11 cellular contexts compared by ENCODE assay signal in the genomic region with DNA sequence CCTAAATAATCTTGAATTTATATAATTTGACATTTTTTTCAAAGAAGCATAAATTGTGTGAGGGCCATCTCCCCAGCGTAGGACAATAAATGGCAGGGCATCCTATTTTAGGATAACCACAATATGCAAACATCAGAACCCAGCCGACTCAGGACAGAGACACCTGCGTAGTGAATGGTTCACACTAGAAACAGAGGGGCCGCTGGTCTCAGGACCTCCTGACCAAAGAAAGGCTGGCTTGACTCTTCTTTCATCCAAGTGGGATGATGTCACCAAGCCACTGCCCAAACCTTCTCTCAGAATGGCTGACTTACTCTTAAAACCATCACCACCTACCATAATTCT.
A peak's percentile ranks its signal among the peaks of the same experiment; 100 is the strongest.
DNase-seq lines count a peak whose midpoint lies in the region; ATAC-seq and TF ChIP-seq lines count a peak whose summit lies in the region.
"Had no signal": no experiment of that assay in that cellular context is flagged by ENCODE, and none has a peak within 500 bp of the region (broad histone marks: within the 10 kb centered on the region; RNA-seq: fewer than 3 reads in every experiment).

No MANE protein-coding gene starts in this region.

- DNase-seq in immature natural killer cell (no peak), NCI-H146 (lab: John Stamatoyannopoulos, UW) (no peak), stomach (no peak), aorta (no peak)
- DNase-seq: endodermal cell, IMR-90, right lobe of liver had no signal

- peaks cover 69 to 70% of the 10 kb centered on the region in 2 donors for H3K4me1 Mint-ChIP-seq in immature natural killer cell

- no peaks in the 10 kb centered on the region for H3K36me3 ChIP-seq in stomach
- no peaks in the 10 kb centered on the region for H3K36me3 ChIP-seq in aorta (ENCODE audit: control insufficient read depth in 1 of 2, insufficient read depth in 2 of 2, low read length in 1 of 2)
- H3K36me3 ChIP-seq: right lobe of liver had no signal

- H3K27ac ChIP-seq in stomach (no peak overlapping the region), aorta (ENCODE audit: low read depth in 1 of 2, low read length in 2 of 2) (no peak overlapping the region)
- H3K27ac ChIP-seq: right lobe of liver had no signal

- 87 to 97% (median 94%) methylated on average over 4 of the region's 4 CpGs for WGBS in stomach, 5 donors
- 98% methylated on average over 4 of the region's 4 CpGs for WGBS in aorta, 2 donors

- peaks cover 0 to 11% (median 0%) of the 10 kb centered on the region in 3 donors for H3K36me3 Mint-ChIP-seq in immature natural killer cell

- peaks cover 0 to 26% (median 14%) of the 10 kb centered on the region in 4 donors for H3K4me1 ChIP-seq in stomach
- peaks cover 0 to 3% of the 10 kb centered on the region in 2 donors for H3K4me1 ChIP-seq in aorta (ENCODE audit: control insufficient read depth in 1 of 2, insufficient read depth in 2 of 2, low read length in 2 of 2)
- H3K4me1 ChIP-seq: right lobe of liver had no signal

- intact Hi-C loops in stomach (cut with DNase I; ENCODE audit: low total_unique reads) (no loop called here), aorta (cut with DNase I) (no loop called here)

- H3K4me3 ChIP-seq in stomach (no peak overlapping the region), aorta (ENCODE audit: low read length in 2 of 2) (no peak overlapping the region)
- H3K4me3 ChIP-seq: right lobe of liver had no signal

- TF ChIP-seq CTCF in stomach (IDR thresholded peaks at IDR 0.05): no peak

- peak; percentile 35 for ATAC-seq in GM18873 (IDR thresholded peaks at IDR 0.05; ENCODE audit: low FRiP score, unreplicated experiment)
- ATAC-seq in GM21723 (IDR thresholded peaks at IDR 0.05; ENCODE audit: unreplicated experiment): peak; percentile 59
- peak; percentile 48 for ATAC-seq in HG03442 (IDR thresholded peaks at IDR 0.05; ENCODE audit: unreplicated experiment)
- ATAC-seq in aorta (ENCODE audit: low FRiP score): no peak
- no peak for ATAC-seq in SK-N-SH treated with all-trans-retinoic acid at 6 μM for 48 hours

- no peak for TF ChIP-seq EP300 in stomach (IDR thresholded peaks at IDR 0.05)

- peaks cover 0 to 4% (median 1%) of the 10 kb centered on the region in 3 donors for H3K27me3 Mint-ChIP-seq in immature natural killer cell (ENCODE audit: low read depth in 3 of 3)

- peak overlapping the region; percentile 90 to 99 (median 96) for H3K27ac Mint-ChIP-seq in immature natural killer cell
- H3K27ac Mint-ChIP-seq: endodermal cell had no signal

- TF ChIP-seq POLR2A in stomach (IDR thresholded peaks at IDR 0.05): no peak

- no peaks in the 10 kb centered on the region for H3K9me3 ChIP-seq in stomach
- H3K9me3 ChIP-seq in aorta (ENCODE audit: control insufficient read depth, low read length): no peaks in the 10 kb centered on the region
- H3K9me3 ChIP-seq: right lobe of liver had no signal

- H3K27me3 ChIP-seq in stomach: no peaks in the 10 kb centered on the region
- H3K27me3 ChIP-seq in aorta (ENCODE audit: control insufficient read depth in 1 of 2, insufficient read depth in 2 of 2, low read length in 1 of 2): no peaks in the 10 kb centered on the region
- H3K27me3 ChIP-seq: right lobe of liver had no signal

- peak overlapping the region; percentile 67 to 82 (median 75) for H3K4me3 Mint-ChIP-seq in immature natural killer cell
- H3K4me3 Mint-ChIP-seq: endodermal cell had no signal

- no peaks in the 10 kb centered on the region for H3K9me3 Mint-ChIP-seq in immature natural killer cell
- H3K9me3 Mint-ChIP-seq: endodermal cell had no signal

TF ChIP-seq in SK-N-SH treated with all-trans-retinoic acid at 6 μM for 48 hours, 23 proteins besides CTCF, POLR2A, EP300 and RAD21 (continues in another document):
- TF ChIP-seq CSRNP3 (CRISPR knock-in tag; IDR thresholded peaks at IDR 0.05): no peak
- no peak for TF ChIP-seq CREB5 (CRISPR knock-in tag; IDR thresholded peaks at IDR 0.05; ENCODE audit: low read depth)
- no peak for TF ChIP-seq ZNF70 (CRISPR knock-in tag; IDR thresholded peaks at IDR 0.05)
- TF ChIP-seq ISL1 (CRISPR knock-in tag; IDR thresholded peaks at IDR 0.05): no peak
- TF ChIP-seq ZFP30 (CRISPR knock-in tag; IDR thresholded peaks at IDR 0.05): no peak
- no peak for TF ChIP-seq TOX (CRISPR knock-in tag; IDR thresholded peaks at IDR 0.05; ENCODE audit: borderline replicate concordance)
- no peak for TF ChIP-seq PPARA (CRISPR knock-in tag; IDR thresholded peaks at IDR 0.05; ENCODE audit: borderline replicate concordance)
- no peak for TF ChIP-seq ZNF8 (CRISPR knock-in tag; IDR thresholded peaks at IDR 0.05)
- TF ChIP-seq BACH2 (CRISPR knock-in tag; IDR thresholded peaks at IDR 0.05; ENCODE audit: borderline replicate concordance): no peak
- no peak for TF ChIP-seq RARB (CRISPR knock-in tag; IDR thresholded peaks at IDR 0.05)
- no peak for TF ChIP-seq SNAI2 (CRISPR knock-in tag; IDR thresholded peaks at IDR 0.05)
- TF ChIP-seq OSR1 (CRISPR knock-in tag; IDR thresholded peaks at IDR 0.05): no peak
- TF ChIP-seq, protein P1, sequence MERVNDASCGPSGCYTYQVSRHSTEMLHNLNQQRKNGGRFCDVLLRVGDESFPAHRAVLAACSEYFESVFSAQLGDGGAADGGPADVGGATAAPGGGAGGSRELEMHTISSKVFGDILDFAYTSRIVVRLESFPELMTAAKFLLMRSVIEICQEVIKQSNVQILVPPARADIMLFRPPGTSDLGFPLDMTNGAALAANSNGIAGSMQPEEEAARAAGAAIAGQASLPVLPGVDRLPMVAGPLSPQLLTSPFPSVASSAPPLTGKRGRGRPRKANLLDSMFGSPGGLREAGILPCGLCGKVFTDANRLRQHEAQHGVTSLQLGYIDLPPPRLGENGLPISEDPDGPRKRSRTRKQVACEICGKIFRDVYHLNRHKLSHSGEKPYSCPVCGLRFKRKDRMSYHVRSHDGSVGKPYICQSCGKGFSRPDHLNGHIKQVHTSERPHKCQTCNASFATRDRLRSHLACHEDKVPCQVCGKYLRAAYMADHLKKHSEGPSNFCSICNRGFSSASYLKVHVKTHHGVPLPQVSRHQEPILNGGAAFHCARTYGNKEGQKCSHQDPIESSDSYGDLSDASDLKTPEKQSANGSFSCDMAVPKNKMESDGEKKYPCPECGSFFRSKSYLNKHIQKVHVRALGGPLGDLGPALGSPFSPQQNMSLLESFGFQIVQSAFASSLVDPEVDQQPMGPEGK (CRISPR knock-in tag; IDR thresholded peaks at IDR 0.05; ENCODE audit: borderline replicate concordance): no peak
- TF ChIP-seq CSDC2 (CRISPR knock-in tag; IDR thresholded peaks at IDR 0.05): no peak
- TF ChIP-seq TCF4 (CRISPR knock-in tag; IDR thresholded peaks at IDR 0.05; ENCODE audit: borderline replicate concordance): no peak
- TF ChIP-seq ARNTL (CRISPR knock-in tag; IDR thresholded peaks at IDR 0.05; ENCODE audit: borderline replicate concordance, low read depth): no peak
- TF ChIP-seq ZNF565 (CRISPR knock-in tag; conservative IDR thresholded peaks at IDR 0.05; ENCODE audit: low read depth): no peak
- TF ChIP-seq, protein P2, sequence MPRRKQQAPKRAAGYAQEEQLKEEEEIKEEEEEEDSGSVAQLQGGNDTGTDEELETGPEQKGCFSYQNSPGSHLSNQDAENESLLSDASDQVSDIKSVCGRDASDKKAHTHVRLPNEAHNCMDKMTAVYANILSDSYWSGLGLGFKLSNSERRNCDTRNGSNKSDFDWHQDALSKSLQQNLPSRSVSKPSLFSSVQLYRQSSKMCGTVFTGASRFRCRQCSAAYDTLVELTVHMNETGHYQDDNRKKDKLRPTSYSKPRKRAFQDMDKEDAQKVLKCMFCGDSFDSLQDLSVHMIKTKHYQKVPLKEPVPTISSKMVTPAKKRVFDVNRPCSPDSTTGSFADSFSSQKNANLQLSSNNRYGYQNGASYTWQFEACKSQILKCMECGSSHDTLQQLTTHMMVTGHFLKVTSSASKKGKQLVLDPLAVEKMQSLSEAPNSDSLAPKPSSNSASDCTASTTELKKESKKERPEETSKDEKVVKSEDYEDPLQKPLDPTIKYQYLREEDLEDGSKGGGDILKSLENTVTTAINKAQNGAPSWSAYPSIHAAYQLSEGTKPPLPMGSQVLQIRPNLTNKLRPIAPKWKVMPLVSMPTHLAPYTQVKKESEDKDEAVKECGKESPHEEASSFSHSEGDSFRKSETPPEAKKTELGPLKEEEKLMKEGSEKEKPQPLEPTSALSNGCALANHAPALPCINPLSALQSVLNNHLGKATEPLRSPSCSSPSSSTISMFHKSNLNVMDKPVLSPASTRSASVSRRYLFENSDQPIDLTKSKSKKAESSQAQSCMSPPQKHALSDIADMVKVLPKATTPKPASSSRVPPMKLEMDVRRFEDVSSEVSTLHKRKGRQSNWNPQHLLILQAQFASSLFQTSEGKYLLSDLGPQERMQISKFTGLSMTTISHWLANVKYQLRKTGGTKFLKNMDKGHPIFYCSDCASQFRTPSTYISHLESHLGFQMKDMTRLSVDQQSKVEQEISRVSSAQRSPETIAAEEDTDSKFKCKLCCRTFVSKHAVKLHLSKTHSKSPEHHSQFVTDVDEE (CRISPR knock-in tag; IDR thresholded peaks at IDR 0.05): no peak

Comparison
In these comparisons a context has a peak if more than half of its experiments do, and no peak if none do; other contexts are left out.
1. ATAC-seq: peak in GM18873 (single experiment), GM21723 (single experiment) and HG03442 (single experiment); none in aorta (single experiment) and SK-N-SH treated with all-trans-retinoic acid at 6 μM for 48 hours (single experiment).